ENCODE assay signal across 8 cellular contexts in genomic region chr1:46477153-46477929, GRCh38. TPM values are rescaled to one million over a fixed set of nuclear protein-coding genes. Genes with fewer than 3 reads are reported as not detected.
DNase-seq lines count a peak whose midpoint lies in the region; ATAC-seq and TF ChIP-seq lines count a peak whose summit lies in the region.

No MANE protein-coding gene starts in this region.

- peak; percentile 63 for TF ChIP-seq CTCF in lung (IDR thresholded peaks at IDR 0.05; ENCODE audit: control extremely low read depth, extremely low read depth)

- ATAC-seq in HG02759 (IDR thresholded peaks at IDR 0.05; ENCODE audit: unreplicated experiment) (peak; percentile 65), lung (ENCODE audit: insufficient read depth, low FRiP score) (peak; percentile 90), HG02678 (IDR thresholded peaks at IDR 0.05; ENCODE audit: unreplicated experiment) (no peak)

- DNase-seq in DMS79 (lab: John Stamatoyannopoulos, UW) (peak; percentile 44), NCI-H446 treated with DMSO at 0.1 percent for 48 hours (lab: John Stamatoyannopoulos, UW) (peak; percentile 11), dedifferentiated amniotic fluid mesenchymal stem cell (ENCODE audit: extremely low spot score) (peak; percentile 35), lung (ENCODE audit: low spot score) (peak; percentile 81)
- DNase-seq in activated CD4-positive, alpha-beta T cell treated with anti-CD3 and anti-CD28 coated beads, Interleukin-2, amount 50 U/mL, for 24 hours (ENCODE audit: low read depth in 1 of 2, low spot score in 1 of 2): peak; percentile 67
- peak; percentile 40 for DNase-seq in stimulated activated CD8-positive, alpha-beta memory T cell treated with anti-CD3 and anti-CD28 coated beads, Interleukin-12 subunit alpha, Interleukin-12 subunit beta, amount 100 ng/mL, for 24 hours (ENCODE audit: extremely low read depth)

- no peak overlapping the region for H3K27ac ChIP-seq in lung (ENCODE audit: low read depth in 1 of 2, low read length in 1 of 2)

- no peaks in the 10 kb centered on the region for H3K4me1 ChIP-seq in lung (ENCODE audit: control insufficient read depth in 2 of 2, insufficient read depth in 2 of 2, low read length in 2 of 2)

- no peaks in the 10 kb centered on the region for H3K27me3 ChIP-seq in lung (ENCODE audit: control insufficient read depth, insufficient read depth)

- WGBS in lung, 2 donors: 32 to 35% methylated on average over 11 of the region's 11 CpGs

- no peaks in the 10 kb centered on the region for H3K9me3 ChIP-seq in lung (ENCODE audit: control insufficient read depth in 2 of 2, insufficient read depth in 1 of 2, low read length in 1 of 2)

- H3K4me3 ChIP-seq in lung: no peak overlapping the region

- no peaks in the 10 kb centered on the region for H3K36me3 ChIP-seq in lung (ENCODE audit: control insufficient read depth in 2 of 2, insufficient read depth in 2 of 2, low read length in 2 of 2)

RNA-seq across cellular contexts. Expression of gene DMBX1, which starts 12.3 kb away (rescaled TPM):
- under 1 TPM in 1 of 2 donors, not detected in 1; 0.09 TPM for total RNA-seq in lung
- under 1 TPM in 1 of 2 donors, not detected in 1; 0.01 TPM for polyA plus RNA-seq in lung

Comparison
In these comparisons a context has a peak if more than half of its experiments do, and no peak if none do; other contexts are left out.
1. DNase-seq: peak in every context shown above with its lines; median percentile 81 in lung; 67 in activated CD4-positive, alpha-beta T cell treated with anti-CD3 and anti-CD28 coated beads, Interleukin-2, amount 50 U/mL, for 24 hours; 44 in DMS79; 40 in stimulated activated CD8-positive, alpha-beta memory T cell treated with anti-CD3 and anti-CD28 coated beads, Interleukin-12 subunit alpha, Interleukin-12 subunit beta, amount 100 ng/mL, for 24 hours; 35 in dedifferentiated amniotic fluid mesenchymal stem cell; 11 in NCI-H446 treated with DMSO at 0.1 percent for 48 hours.